ENCODE assay signal across 17 cellular contexts in the genomic region with DNA sequence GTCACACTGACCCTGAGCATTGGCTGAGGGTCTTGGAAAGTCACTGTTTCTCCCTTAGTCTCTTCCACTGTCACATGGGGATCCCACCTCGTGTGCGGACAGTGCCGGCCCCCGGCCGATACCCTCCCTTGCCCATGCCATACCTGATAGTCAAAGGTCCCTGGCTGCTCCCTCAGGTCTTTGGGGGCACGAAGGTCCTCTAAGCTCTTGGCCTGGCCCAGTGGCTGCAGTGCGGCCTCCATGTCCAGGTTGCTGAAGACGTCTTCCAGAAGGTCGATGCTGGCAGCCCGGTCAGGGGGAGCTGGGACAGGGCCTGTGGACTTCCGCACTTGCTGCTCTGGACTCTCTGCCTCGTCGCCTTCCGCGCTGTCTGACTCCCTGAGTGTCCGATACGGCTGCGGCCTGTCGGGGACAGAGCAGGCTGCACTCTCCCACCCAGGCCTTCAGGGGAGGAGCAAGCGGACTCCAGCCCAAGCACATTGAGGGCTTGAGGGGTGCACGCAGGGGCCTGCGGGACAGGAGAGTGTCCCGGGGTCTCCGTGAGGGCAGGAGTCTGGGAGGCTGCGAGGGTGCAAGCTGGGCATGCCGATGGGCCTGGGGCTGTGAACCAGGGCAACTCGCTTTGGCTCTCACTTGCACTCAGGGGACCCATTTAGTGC. TPM values are rescaled to one million over a fixed set of nuclear protein-coding genes. Genes with fewer than 3 reads are reported as not detected.
"Had no signal": no experiment of that assay in that cellular context is flagged by ENCODE, and none has a peak within 500 bp of the region (broad histone marks: within the 10 kb centered on the region; RNA-seq: fewer than 3 reads in every experiment).

No MANE protein-coding gene starts in this region.

- H3K36me3 Mint-ChIP-seq: natural killer cell treated with Interleukin-12 subunit alpha and Interleukin-12 subunit beta and Interleukin-15 and Interleukin-18, amount 100 ng/mL, for 72 hours had no signal

- H3K9me3 Mint-ChIP-seq: natural killer cell treated with Interleukin-12 subunit alpha and Interleukin-12 subunit beta and Interleukin-15 and Interleukin-18, amount 100 ng/mL, for 72 hours had no signal

- H3K4me3 Mint-ChIP-seq: natural killer cell treated with Interleukin-12 subunit alpha and Interleukin-12 subunit beta and Interleukin-15 and Interleukin-18, amount 100 ng/mL, for 72 hours had no signal

- ATAC-seq: esophagus mucosa; left lung; natural killer cell treated with Interleukin-12 subunit alpha and Interleukin-12 subunit beta and Interleukin-15 and Interleukin-18, amount 100 ng/mL, for 72 hours had no signal

- H3K27ac ChIP-seq: coronary artery, left lung, sigmoid colon, skin epidermis had no signal

- DNase-seq: cerebellar nuclear complex; effector CD8-positive, alpha-beta T cell; islet precursor cell; mesenchymal stem cell; sigmoid colon; stimulated activated CD4-positive, alpha-beta T cell treated with anti-CD3 and anti-CD28 coated beads, Interleukin-2, amount 100 ng/mL, for 24 hours; stimulated activated naive CD4-positive, alpha-beta T cell treated with Interleukin-2 at 50 U/mL for 16 hours; trophoblast cell had no signal

- H3K27me3 Mint-ChIP-seq: natural killer cell treated with Interleukin-12 subunit alpha and Interleukin-12 subunit beta and Interleukin-15 and Interleukin-18, amount 100 ng/mL, for 72 hours had no signal

- H3K27ac Mint-ChIP-seq: natural killer cell treated with Interleukin-12 subunit alpha and Interleukin-12 subunit beta and Interleukin-15 and Interleukin-18, amount 100 ng/mL, for 72 hours had no signal

- H3K27me3 ChIP-seq: left lung, sigmoid colon had no signal

RNA-seq across cellular contexts. Expression of gene CRB2, which starts 27.6 kb away (rescaled TPM):
- total RNA-seq: dermis microvascular lymphatic vessel endothelial cell; esophagus mucosa; fibroblast of lung; natural killer cell treated with Interleukin-12 subunit alpha and Interleukin-12 subunit beta and Interleukin-15 and Interleukin-18, amount 100 ng/mL, for 72 hours; osteocyte; pulmonary artery endothelial cell had no signal
- polyA plus RNA-seq: fibroblast of lung had no signal
